ENCODE assay signal across 13 cellular contexts in genomic region chr10:132306341-132306685, GRCh38. TPM values are rescaled to one million over a fixed set of nuclear protein-coding genes. Genes with fewer than 3 reads are reported as not detected.
DNase-seq lines count a peak whose midpoint lies in the region; ATAC-seq and TF ChIP-seq lines count a peak whose summit lies in the region.
"Had no signal": no experiment of that assay in that cellular context is flagged by ENCODE, and none has a peak within 500 bp of the region (broad histone marks: within the 10 kb centered on the region; RNA-seq: fewer than 3 reads in every experiment).

No MANE protein-coding gene starts in this region.

- TF ChIP-seq POLR2A in body of pancreas (IDR thresholded peaks at IDR 0.05) = no peak

- CTCF ChIA-PET in Calu3 (lab: Charles Lee) = no interaction called here

- H3K27ac ChIP-seq in C4-2B (peak overlapping the region; percentile 55; the same call in 1 of the 2 replicates), body of pancreas (no peak overlapping the region)
- H3K27ac ChIP-seq: SK-N-MC, testis had no signal

- intact Hi-C loops in Calu3 (cut with micrococcal nuclease; ENCODE audit: unreplicated experiment) = no loop called here
- intact Hi-C loops in body of pancreas (cut with DNase I) = loop anchor here (10.0 kb wide), 1 partner anchor 158 kb away; no protein-coding TSS in a partner anchor

- peak overlapping the region; percentile 80 for H3K4me3 Mint-ChIP-seq in Calu3 (ENCODE audit: low read depth, unreplicated experiment)
- peak overlapping the region; percentile 87 for H3K4me3 Mint-ChIP-seq in activated naive CD8-positive, alpha-beta T cell treated with anti-CD3 and anti-CD28 coated beads, Interleukin-2, amount 50 U/mL, for 24 hours
- H3K4me3 Mint-ChIP-seq in natural killer cell treated with Interleukin-12 subunit alpha and Interleukin-12 subunit beta and Interleukin-15 and Interleukin-18, amount 100 ng/mL, for 72 hours = peak overlapping the region; percentile 95

- H3K9me3 ChIP-seq in body of pancreas = no peaks in the 10 kb centered on the region
- H3K9me3 ChIP-seq: testis had no signal

- no peaks in the 10 kb centered on the region for H3K9me3 Mint-ChIP-seq in Calu3 (ENCODE audit: low read depth, unreplicated experiment)
- H3K9me3 Mint-ChIP-seq in activated naive CD8-positive, alpha-beta T cell treated with anti-CD3 and anti-CD28 coated beads, Interleukin-2, amount 50 U/mL, for 24 hours = no peaks in the 10 kb centered on the region
- H3K9me3 Mint-ChIP-seq in natural killer cell treated with Interleukin-12 subunit alpha and Interleukin-12 subunit beta and Interleukin-15 and Interleukin-18, amount 100 ng/mL, for 72 hours = no peaks in the 10 kb centered on the region

- BruUV-seq in Calu3 (replicated peaks; lab: Mats Ljungman, UMichigan) = no TSS peak

- no peak overlapping the region for H3K4me3 ChIP-seq in body of pancreas
- H3K4me3 ChIP-seq: SK-N-MC had no signal

- H3K27me3 Mint-ChIP-seq in Calu3 (ENCODE audit: unreplicated experiment) = no peaks in the 10 kb centered on the region
- H3K27me3 Mint-ChIP-seq in activated naive CD8-positive, alpha-beta T cell treated with anti-CD3 and anti-CD28 coated beads, Interleukin-2, amount 50 U/mL, for 24 hours = no peaks in the 10 kb centered on the region
- no peaks in the 10 kb centered on the region for H3K27me3 Mint-ChIP-seq in natural killer cell treated with Interleukin-12 subunit alpha and Interleukin-12 subunit beta and Interleukin-15 and Interleukin-18, amount 100 ng/mL, for 72 hours

- peaks cover 23% of the 10 kb centered on the region for H3K36me3 Mint-ChIP-seq in Calu3 (ENCODE audit: insufficient read depth, unreplicated experiment)
- no peaks in the 10 kb centered on the region for H3K36me3 Mint-ChIP-seq in activated naive CD8-positive, alpha-beta T cell treated with anti-CD3 and anti-CD28 coated beads, Interleukin-2, amount 50 U/mL, for 24 hours (ENCODE audit: low read depth)
- no peaks in the 10 kb centered on the region for H3K36me3 Mint-ChIP-seq in natural killer cell treated with Interleukin-12 subunit alpha and Interleukin-12 subunit beta and Interleukin-15 and Interleukin-18, amount 100 ng/mL, for 72 hours

- no peak overlapping the region for H3K27ac Mint-ChIP-seq in Calu3 (ENCODE audit: unreplicated experiment)
- no peak overlapping the region for H3K27ac Mint-ChIP-seq in activated naive CD8-positive, alpha-beta T cell treated with anti-CD3 and anti-CD28 coated beads, Interleukin-2, amount 50 U/mL, for 24 hours
- no peak overlapping the region for H3K27ac Mint-ChIP-seq in natural killer cell treated with Interleukin-12 subunit alpha and Interleukin-12 subunit beta and Interleukin-15 and Interleukin-18, amount 100 ng/mL, for 72 hours

- TF ChIP-seq CTCF in C4-2B (conservative IDR thresholded peaks at IDR 0.05) = no peak
- no peak for TF ChIP-seq CTCF in Calu3 (IDR thresholded peaks at IDR 0.05; ENCODE audit: unreplicated experiment)
- no peak for TF ChIP-seq CTCF in body of pancreas (IDR thresholded peaks at IDR 0.05)

- no peaks in the 10 kb centered on the region for H3K36me3 ChIP-seq in body of pancreas (replicated peaks in 1 of 2; ENCODE audit: insufficient read depth in 1 of 2, low read depth in 2 of 2)

- H3K4me1 Mint-ChIP-seq in Calu3 (ENCODE audit: low read depth, unreplicated experiment) = peaks cover 8% of the 10 kb centered on the region
- H3K4me1 Mint-ChIP-seq in activated naive CD8-positive, alpha-beta T cell treated with anti-CD3 and anti-CD28 coated beads, Interleukin-2, amount 50 U/mL, for 24 hours = peaks cover 14% of the 10 kb centered on the region
- peaks cover 13 to 21% of the 10 kb centered on the region in 2 donors for H3K4me1 Mint-ChIP-seq in natural killer cell treated with Interleukin-12 subunit alpha and Interleukin-12 subunit beta and Interleukin-15 and Interleukin-18, amount 100 ng/mL, for 72 hours (ENCODE audit: low read depth in 2 of 2)

- no peaks in the 10 kb centered on the region for H3K27me3 ChIP-seq in body of pancreas
- H3K27me3 ChIP-seq: testis had no signal

- no peak for DNase-seq in Calu3
- no peak for DNase-seq in activated naive CD8-positive, alpha-beta T cell treated with anti-CD3 and anti-CD28 coated beads, Interleukin-2, amount 50 U/mL, for 24 hours
- DNase-seq in natural killer cell treated with Interleukin-12 subunit alpha and Interleukin-12 subunit beta and Interleukin-15 and Interleukin-18, amount 100 ng/mL, for 72 hours (ENCODE audit: low spot score) = no peak
- no peak for DNase-seq in NCI-H526 treated with DMSO at 0.1 percent for 48 hours (lab: John Stamatoyannopoulos, UW)
- no peak for DNase-seq in body of pancreas
- DNase-seq: NCI-H2081 treated with DMSO at 0.1 percent for 48 hours had no signal

- peaks cover 25% of the 10 kb centered on the region for H3K4me1 ChIP-seq in body of pancreas

- no peak for ATAC-seq in activated naive CD8-positive, alpha-beta T cell treated with anti-CD3 and anti-CD28 coated beads, Interleukin-2, amount 50 U/mL, for 24 hours
- ATAC-seq in natural killer cell treated with Interleukin-12 subunit alpha and Interleukin-12 subunit beta and Interleukin-15 and Interleukin-18, amount 100 ng/mL, for 72 hours = no peak
- no peak for ATAC-seq in GM21723 (IDR thresholded peaks at IDR 0.05; ENCODE audit: unreplicated experiment)
- ATAC-seq in body of pancreas = no peak
- no peak for ATAC-seq in HG03439 (IDR thresholded peaks at IDR 0.05; ENCODE audit: unreplicated experiment)
- ATAC-seq: activated CD4-positive, CD25-positive, alpha-beta regulatory T cell treated with anti-CD3 and anti-CD28 coated beads, Interleukin-2, amount 50 U/mL, for 24 hours; right cardiac atrium had no signal

- WGBS in body of pancreas, 2 donors = 91 to 93% methylated on average over 16 of the region's 16 CpGs

RNA-seq across cellular contexts. Expression of gene STK32C, which starts 1.4 kb away (rescaled TPM):
- 13.5 and 16.0 TPM in 2 replicates for total RNA-seq in Calu3 (2022)
- 10 to 100 TPM; 29.2 to 34.6 TPM for total RNA-seq in natural killer cell treated with Interleukin-12 subunit alpha and Interleukin-12 subunit beta and Interleukin-15 and Interleukin-18, amount 100 ng/mL, for 72 hours
- total RNA-seq in body of pancreas = 1 to 10 TPM in 1 of 2 donors, under 1 TPM in 1; 0.78 to 4.0 TPM

RNA-seq across cellular contexts. Expression of gene LRRC27, which starts 25.7 kb away (rescaled TPM):
- 4.6 and 5.0 TPM in 2 replicates for total RNA-seq in Calu3 (2022)
- 1 to 10 TPM; 6.5 to 8.5 TPM for total RNA-seq in natural killer cell treated with Interleukin-12 subunit alpha and Interleukin-12 subunit beta and Interleukin-15 and Interleukin-18, amount 100 ng/mL, for 72 hours
- 10 to 100 TPM in 1 of 2 donors, 1 to 10 TPM in 1; 6.5 to 24.7 TPM for total RNA-seq in body of pancreas
